Comparison of ENCODE assay signal across 15 cellular contexts in the genomic region with DNA sequence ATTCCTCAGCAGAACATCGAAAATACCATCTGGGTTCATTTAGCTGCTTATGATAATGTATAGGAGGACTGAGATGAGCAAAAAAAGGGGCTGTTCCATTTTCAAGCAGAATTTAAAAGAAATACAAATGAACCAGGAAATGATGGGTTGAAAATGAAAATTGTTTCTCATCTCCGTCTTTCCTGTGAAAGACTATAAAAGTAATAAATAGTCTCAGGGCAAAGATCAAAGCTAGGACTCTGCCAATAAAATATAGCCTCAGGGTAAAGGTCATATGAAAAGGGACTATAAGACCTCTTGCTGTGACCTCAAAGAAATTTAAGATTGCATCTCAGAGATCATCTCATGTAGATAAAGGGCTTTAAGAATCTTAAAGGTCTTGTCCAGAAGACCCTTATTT.
A peak's percentile ranks its signal among the peaks of the same experiment; 100 is the strongest.
DNase-seq lines count a peak whose midpoint lies in the region; ATAC-seq and TF ChIP-seq lines count a peak whose summit lies in the region.
"Had no signal": no experiment of that assay in that cellular context is flagged by ENCODE, and none has a peak within 500 bp of the region (broad histone marks: within the 10 kb centered on the region; RNA-seq: fewer than 3 reads in every experiment).

No MANE protein-coding gene starts in this region.

- H3K4me1 Mint-ChIP-seq in activated naive CD4-positive, alpha-beta T cell treated with anti-CD3 and anti-CD28 coated beads, Interleukin-2, amount 50 U/mL, for 24 hours, result peaks cover 35% of the 10 kb centered on the region
- peaks cover 10% of the 10 kb centered on the region for H3K4me1 Mint-ChIP-seq in activated naive CD8-positive, alpha-beta T cell treated with anti-CD3 and anti-CD28 coated beads, Interleukin-2, amount 10 ng/mL, durations not matched to agents 7 days and 5 days
- peaks cover 26% of the 10 kb centered on the region for H3K4me1 Mint-ChIP-seq in stimulated activated effector memory CD8-positive, alpha-beta T cell treated with anti-CD3 and anti-CD28 coated beads, Interleukin-12 subunit alpha, Interleukin-12 subunit beta, amount 100 ng/mL, for 72 hours
- H3K4me1 Mint-ChIP-seq in activated CD4-positive, alpha-beta memory T cell treated with anti-CD3 and anti-CD28 coated beads, Interleukin-2, amount 10 ng/mL, durations not matched to agents 7 days and 5 days, result peaks cover 7% of the 10 kb centered on the region
- H3K4me1 Mint-ChIP-seq: B cell had no signal

- no peak overlapping the region for H3K9ac ChIP-seq in MM.1S (ENCODE audit: low read length)

- POLR2A ChIA-PET in activated naive CD8-positive, alpha-beta T cell treated with anti-CD3 and anti-CD28 coated beads, Interleukin-2, amount 10 ng/mL, durations not matched to agents 7 days and 5 days (lab: Charles Lee), result no interaction called here
- POLR2A ChIA-PET in activated CD4-positive, alpha-beta memory T cell treated with anti-CD3 and anti-CD28 coated beads, Interleukin-2, amount 10 ng/mL, durations not matched to agents 7 days and 5 days (lab: Charles Lee), result no interaction called here

- H3K4me3 Mint-ChIP-seq in activated naive CD4-positive, alpha-beta T cell treated with anti-CD3 and anti-CD28 coated beads, Interleukin-2, amount 50 U/mL, for 24 hours, result no peak overlapping the region
- no peak overlapping the region for H3K4me3 Mint-ChIP-seq in activated naive CD8-positive, alpha-beta T cell treated with anti-CD3 and anti-CD28 coated beads, Interleukin-2, amount 10 ng/mL, durations not matched to agents 7 days and 5 days
- H3K4me3 Mint-ChIP-seq in stimulated activated effector memory CD8-positive, alpha-beta T cell treated with anti-CD3 and anti-CD28 coated beads, Interleukin-12 subunit alpha, Interleukin-12 subunit beta, amount 100 ng/mL, for 72 hours, result no peak overlapping the region
- no peak overlapping the region for H3K4me3 Mint-ChIP-seq in activated CD4-positive, alpha-beta memory T cell treated with anti-CD3 and anti-CD28 coated beads, Interleukin-2, amount 10 ng/mL, durations not matched to agents 7 days and 5 days
- H3K4me3 Mint-ChIP-seq: B cell had no signal

- H2AFZ ChIP-seq in MM.1S (ENCODE audit: low read length), result no peak overlapping the region

- no peaks in the 10 kb centered on the region for H4K20me1 ChIP-seq in MM.1S (ENCODE audit: insufficient read depth, low read length)

- CTCF ChIA-PET in activated CD4-positive, alpha-beta memory T cell treated with anti-CD3 and anti-CD28 coated beads, Interleukin-2, amount 10 ng/mL, durations not matched to agents 7 days and 5 days (lab: Charles Lee), result no interaction called here

- H3K36me3 Mint-ChIP-seq in activated naive CD4-positive, alpha-beta T cell treated with anti-CD3 and anti-CD28 coated beads, Interleukin-2, amount 50 U/mL, for 24 hours, result peaks cover 2% of the 10 kb centered on the region
- H3K36me3 Mint-ChIP-seq in activated naive CD8-positive, alpha-beta T cell treated with anti-CD3 and anti-CD28 coated beads, Interleukin-2, amount 10 ng/mL, durations not matched to agents 7 days and 5 days, result peaks cover 10% of the 10 kb centered on the region
- no peaks in the 10 kb centered on the region for H3K36me3 Mint-ChIP-seq in stimulated activated effector memory CD8-positive, alpha-beta T cell treated with anti-CD3 and anti-CD28 coated beads, Interleukin-12 subunit alpha, Interleukin-12 subunit beta, amount 100 ng/mL, for 72 hours
- H3K36me3 Mint-ChIP-seq in activated CD4-positive, alpha-beta memory T cell treated with anti-CD3 and anti-CD28 coated beads, Interleukin-2, amount 10 ng/mL, durations not matched to agents 7 days and 5 days (ENCODE audit: low read depth), result no peaks in the 10 kb centered on the region

- H3K9me2 ChIP-seq in MM.1S (replicated peaks; ENCODE audit: insufficient read depth, low read length), result no peaks in the 10 kb centered on the region

- H3K4me3 ChIP-seq in MM.1S (ENCODE audit: low read length) (no peak overlapping the region), ascending aorta (no peak overlapping the region)

- H3K36me3 ChIP-seq in MM.1S (replicated peaks; ENCODE audit: insufficient read depth, low read length) (no peaks in the 10 kb centered on the region), ascending aorta (no peaks in the 10 kb centered on the region)

- no peaks in the 10 kb centered on the region for H3K79me2 ChIP-seq in MM.1S (ENCODE audit: low read length)

- peaks cover 6% of the 10 kb centered on the region for H3K9me3 Mint-ChIP-seq in activated naive CD4-positive, alpha-beta T cell treated with anti-CD3 and anti-CD28 coated beads, Interleukin-2, amount 50 U/mL, for 24 hours
- H3K9me3 Mint-ChIP-seq in activated naive CD8-positive, alpha-beta T cell treated with anti-CD3 and anti-CD28 coated beads, Interleukin-2, amount 10 ng/mL, durations not matched to agents 7 days and 5 days, result peaks cover 3% of the 10 kb centered on the region
- peaks cover 3% of the 10 kb centered on the region for H3K9me3 Mint-ChIP-seq in stimulated activated effector memory CD8-positive, alpha-beta T cell treated with anti-CD3 and anti-CD28 coated beads, Interleukin-12 subunit alpha, Interleukin-12 subunit beta, amount 100 ng/mL, for 72 hours
- peaks cover 2% of the 10 kb centered on the region for H3K9me3 Mint-ChIP-seq in activated CD4-positive, alpha-beta memory T cell treated with anti-CD3 and anti-CD28 coated beads, Interleukin-2, amount 10 ng/mL, durations not matched to agents 7 days and 5 days

- H3K27me3 Mint-ChIP-seq in activated naive CD4-positive, alpha-beta T cell treated with anti-CD3 and anti-CD28 coated beads, Interleukin-2, amount 50 U/mL, for 24 hours, result no peaks in the 10 kb centered on the region
- H3K27me3 Mint-ChIP-seq in activated naive CD8-positive, alpha-beta T cell treated with anti-CD3 and anti-CD28 coated beads, Interleukin-2, amount 10 ng/mL, durations not matched to agents 7 days and 5 days, result no peaks in the 10 kb centered on the region
- no peaks in the 10 kb centered on the region for H3K27me3 Mint-ChIP-seq in activated CD4-positive, alpha-beta memory T cell treated with anti-CD3 and anti-CD28 coated beads, Interleukin-2, amount 10 ng/mL, durations not matched to agents 7 days and 5 days
- H3K27me3 Mint-ChIP-seq: CD4-positive, alpha-beta memory T cell had no signal

- DNase-seq in activated naive CD4-positive, alpha-beta T cell (lab: John Stamatoyannopoulos, UW), result no peak
- DNase-seq in MM.1S (no peak), ascending aorta (ENCODE audit: low spot score in 2 of 2) (no peak)
- no peak for DNase-seq in activated naive CD8-positive, alpha-beta T cell treated with anti-CD3 and anti-CD28 coated beads, Interleukin-2, amount 10 ng/mL, durations not matched to agents 7 days and 5 days
- DNase-seq in stimulated activated effector memory CD8-positive, alpha-beta T cell treated with anti-CD3 and anti-CD28 coated beads, Interleukin-12 subunit alpha, Interleukin-12 subunit beta, amount 100 ng/mL, for 72 hours (ENCODE audit: low spot score in 2 of 2), result no peak
- no peak for DNase-seq in activated CD4-positive, alpha-beta memory T cell treated with anti-CD3 and anti-CD28 coated beads, Interleukin-2, amount 10 ng/mL, durations not matched to agents 7 days and 5 days
- DNase-seq: CD4-positive, alpha-beta memory T cell; DMS79 treated with DMSO at 0.1 percent for 48 hours; GDM1; NCI-H187 treated with DMSO at 0.1 percent for 48 hours; NCI-H446; NCI-H748 treated with DMSO at 0.1 percent for 48 hours had no signal

- H3K27ac Mint-ChIP-seq in activated naive CD4-positive, alpha-beta T cell treated with anti-CD3 and anti-CD28 coated beads, Interleukin-2, amount 50 U/mL, for 24 hours, result peak overlapping the region; percentile 46
- H3K27ac Mint-ChIP-seq in activated naive CD8-positive, alpha-beta T cell treated with anti-CD3 and anti-CD28 coated beads, Interleukin-2, amount 10 ng/mL, durations not matched to agents 7 days and 5 days, result peak overlapping the region; percentile 7
- peak overlapping the region; percentile 8 for H3K27ac Mint-ChIP-seq in stimulated activated effector memory CD8-positive, alpha-beta T cell treated with anti-CD3 and anti-CD28 coated beads, Interleukin-12 subunit alpha, Interleukin-12 subunit beta, amount 100 ng/mL, for 72 hours
- no peak overlapping the region for H3K27ac Mint-ChIP-seq in activated CD4-positive, alpha-beta memory T cell treated with anti-CD3 and anti-CD28 coated beads, Interleukin-2, amount 10 ng/mL, durations not matched to agents 7 days and 5 days
- H3K27ac Mint-ChIP-seq: B cell had no signal

- H3F3A ChIP-seq in MM.1S (ENCODE audit: insufficient read depth, low read length), result no peaks in the 10 kb centered on the region

- no peaks in the 10 kb centered on the region for H3K4me1 ChIP-seq in MM.1S (ENCODE audit: low read length)
- H3K4me1 ChIP-seq in ascending aorta, result no peaks in the 10 kb centered on the region

- intact Hi-C loops in ascending aorta (cut with DNase I), result no loop called here

- no peak for ATAC-seq in activated naive CD8-positive, alpha-beta T cell treated with anti-CD3 and anti-CD28 coated beads, Interleukin-2, amount 10 ng/mL, durations not matched to agents 7 days and 5 days (ENCODE audit: low read depth)
- no peak for ATAC-seq in stimulated activated effector memory CD8-positive, alpha-beta T cell treated with anti-CD3 and anti-CD28 coated beads, Interleukin-12 subunit alpha, Interleukin-12 subunit beta, amount 100 ng/mL, for 72 hours
- ATAC-seq: Right ventricle myocardium inferior had no signal

- H3K27me3 ChIP-seq in MM.1S (replicated peaks; ENCODE audit: insufficient read depth, low read length) (no peaks in the 10 kb centered on the region), ascending aorta (no peaks in the 10 kb centered on the region)

- peak overlapping the region; percentile 0; the same call in 1 of the 2 replicates for H3K4me2 ChIP-seq in MM.1S (ENCODE audit: low read depth, low read length)

- H3K27ac ChIP-seq in MM.1S (ENCODE audit: low read length) (no peak overlapping the region), ascending aorta (no peak overlapping the region)

- no peaks in the 10 kb centered on the region for H3K9me3 ChIP-seq in MM.1S (replicated peaks; ENCODE audit: insufficient read depth, low read length)
- no peaks in the 10 kb centered on the region for H3K9me3 ChIP-seq in ascending aorta

- no peak for TF ChIP-seq CTCF in MM.1S (IDR thresholded peaks at IDR 0.05; ENCODE audit: low read length)
- no peak for TF ChIP-seq CTCF in ascending aorta (IDR thresholded peaks at IDR 0.05)
